Comparison of ENCODE assay signal across 9 cellular contexts in the genomic region with DNA sequence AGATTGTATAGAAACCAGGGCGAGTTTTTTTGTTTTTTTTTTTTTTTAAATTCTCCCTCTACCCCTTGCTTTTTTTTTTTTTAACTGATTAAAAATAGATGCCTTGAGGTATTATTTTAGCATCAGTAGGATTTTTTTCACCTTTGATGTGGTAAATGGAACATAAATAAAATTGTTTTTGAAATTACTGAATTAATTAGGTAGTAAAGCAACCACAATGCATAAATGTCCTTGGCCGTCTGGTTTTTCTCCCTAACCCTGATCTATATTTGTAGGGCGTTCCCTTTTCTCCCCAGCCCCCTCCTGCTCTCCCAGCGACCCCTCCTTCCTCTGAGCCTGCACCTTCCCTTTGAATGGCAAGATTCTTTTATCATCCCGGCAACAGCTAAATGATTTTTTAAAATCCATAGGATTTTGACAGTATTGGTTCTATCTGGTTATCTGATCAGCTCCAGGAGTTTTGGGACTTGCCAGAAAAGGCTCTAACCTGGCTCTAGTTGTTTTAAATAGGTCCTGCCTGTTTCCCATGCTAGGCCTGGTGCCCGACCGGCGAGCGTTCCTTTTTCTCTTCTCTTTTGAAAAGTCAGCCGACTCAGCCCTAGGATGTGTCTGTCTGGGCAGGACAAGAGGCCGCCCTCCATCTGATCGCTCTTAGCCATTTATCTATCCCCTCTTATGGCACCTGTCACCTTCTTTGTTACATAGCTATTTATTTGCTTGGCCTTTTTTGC.
DNase-seq lines count a peak whose midpoint lies in the region; ATAC-seq and TF ChIP-seq lines count a peak whose summit lies in the region.
"Had no signal": no experiment of that assay in that cellular context is flagged by ENCODE, and none has a peak within 500 bp of the region (broad histone marks: within the 10 kb centered on the region; RNA-seq: fewer than 3 reads in every experiment).

No MANE protein-coding gene starts in this region.

- H3K27ac ChIP-seq in BLaER1 (no peak overlapping the region), coronary artery (peak overlapping the region; percentile 97 to 98), prostate gland (peak overlapping the region; percentile 99), brain microvascular endothelial cell (no peak overlapping the region)

- 30% methylated on average over 12 of the region's 12 CpGs for WGBS in prostate gland

- no peak for TF ChIP-seq POLR2A in prostate gland (IDR thresholded peaks at IDR 0.05)

- H3K4me1 ChIP-seq in BLaER1 (peaks cover 97% of the 10 kb centered on the region), prostate gland (replicated peaks) (peaks cover 72% of the 10 kb centered on the region)

- ATAC-seq in HG03139 (IDR thresholded peaks at IDR 0.05; ENCODE audit: unreplicated experiment), result no peak

- H3K4me3 ChIP-seq in BLaER1 (0 out of 2 replicates have a peak overlapping the region, but pooled peaks have one; percentile 20), coronary artery (peak overlapping the region; percentile 40), prostate gland (peak overlapping the region in 1 of 2 donors; percentile 5), brain microvascular endothelial cell (ENCODE audit: low read depth, low read length) (no peak overlapping the region)
- H3K4me3 ChIP-seq: MG63 had no signal

- intact Hi-C loops in prostate gland (cut with DNase I), result no loop called here

- in situ Hi-C loops in brain microvascular endothelial cell (cut with HindIII; ENCODE audit: low pct_ligation_motif_present, low sequenced_read_pairs), result no loop called here

- H3K9me3 ChIP-seq in BLaER1 (no peaks in the 10 kb centered on the region), prostate gland (no peaks in the 10 kb centered on the region)
- H3K9me3 ChIP-seq: MG63 had no signal

- no peak for TF ChIP-seq CTCF in coronary artery (IDR thresholded peaks at IDR 0.05)
- no peak for TF ChIP-seq CTCF in prostate gland (IDR thresholded peaks at IDR 0.05)
- no peak for TF ChIP-seq CTCF in brain microvascular endothelial cell (IDR thresholded peaks at IDR 0.05; ENCODE audit: low read depth, low read length, missing control alignments)

- peak overlapping the region; percentile 85 for H3K4me2 ChIP-seq in BLaER1

- no peaks in the 10 kb centered on the region for H4K20me1 ChIP-seq in BLaER1

- DNase-seq in NCI-H2227 (lab: John Stamatoyannopoulos, UW; ENCODE audit: unreplicated experiment) (peak; percentile 13), coronary artery (ENCODE audit: low spot score) (no peak), prostate gland (ENCODE audit: low spot score) (no peak), brain microvascular endothelial cell (no peak), AG08396 (ENCODE audit: low spot score) (no peak), SK-N-DZ (ENCODE audit: low spot score) (no peak)

- H3K9ac ChIP-seq in BLaER1, result peak overlapping the region; percentile 30; the same call in 1 of the 2 replicates

- H3K27me3 ChIP-seq in BLaER1 (no peaks in the 10 kb centered on the region), prostate gland (replicated peaks; ENCODE audit: insufficient read depth) (no peaks in the 10 kb centered on the region), brain microvascular endothelial cell (replicated peaks) (peaks cover 26% of the 10 kb centered on the region)
- H3K27me3 ChIP-seq: MG63 had no signal

- H3K36me3 ChIP-seq in BLaER1 (no peaks in the 10 kb centered on the region), prostate gland (no peaks in the 10 kb centered on the region), brain microvascular endothelial cell (replicated peaks) (no peaks in the 10 kb centered on the region)
- H3K36me3 ChIP-seq: MG63 had no signal

Comparison
In these comparisons a context has a peak if more than half of its experiments do, and no peak if none do; other contexts are left out.
1. H3K27ac ChIP-seq: peak in coronary artery (2 of 2) and prostate gland (2 of 2); none in BLaER1 (single experiment) and brain microvascular endothelial cell (single experiment).